In genomic region chr20:37915434-37915787, GRCh38 we compare ENCODE assay signal across 16 cellular contexts. TPM values are rescaled to one million over a fixed set of nuclear protein-coding genes. Genes with fewer than 3 reads are reported as not detected.
A peak's percentile ranks its signal among the peaks of the same experiment; 100 is the strongest.
DNase-seq lines count a peak whose midpoint lies in the region; ATAC-seq and TF ChIP-seq lines count a peak whose summit lies in the region.
"Had no signal": no experiment of that assay in that cellular context is flagged by ENCODE, and none has a peak within 500 bp of the region (broad histone marks: within the 10 kb centered on the region; RNA-seq: fewer than 3 reads in every experiment).

No MANE protein-coding gene starts in this region.

- peaks cover 9% of the 10 kb centered on the region for H3K79me1 ChIP-seq in trophoblast cell (ENCODE audit: low read length)

- no peak overlapping the region for H3K4ac ChIP-seq in trophoblast cell (ENCODE audit: low read depth, low read length)

- intact Hi-C loops in left lung (cut with DNase I), result loop anchor here in 1 of 2 donors (10.0 kb wide), 1 partner anchor 59 kb away; no protein-coding TSS in a partner anchor

- peak overlapping the region; percentile 23 for H2BK12ac ChIP-seq in trophoblast cell (ENCODE audit: low read length)

- H3K27ac ChIP-seq in GM23338 (ENCODE audit: low read depth), result no peak overlapping the region; the same call in 1 of the 2 replicates
- no peak overlapping the region for H3K27ac ChIP-seq in hepatocyte
- H3K27ac ChIP-seq in trophoblast cell (ENCODE audit: low read depth, low read length), result peak overlapping the region; percentile 28
- H3K27ac ChIP-seq in left lung, result no peak overlapping the region
- H3K27ac ChIP-seq: coronary artery, epithelial cell of prostate, SJSA1 had no signal

- no peak overlapping the region for H3K23ac ChIP-seq in trophoblast cell (ENCODE audit: low read length)

- no peaks in the 10 kb centered on the region for H3K79me2 ChIP-seq in GM23338 (replicated peaks; ENCODE audit: insufficient read depth)
- no peaks in the 10 kb centered on the region for H3K79me2 ChIP-seq in hepatocyte
- H3K79me2 ChIP-seq in trophoblast cell (ENCODE audit: control insufficient read depth, insufficient read depth, low read length, poor library complexity), result no peaks in the 10 kb centered on the region

- H3K4me1 Mint-ChIP-seq in GM23338, result peaks cover 63% of the 10 kb centered on the region

- peak overlapping the region; percentile 68 for H3K4me3 ChIP-seq in GM23338
- H3K4me3 ChIP-seq in NT2/D1 (ENCODE audit: insufficient read length, low read depth), result peak overlapping the region; percentile 40
- H3K4me3 ChIP-seq in hepatocyte, result no peak overlapping the region
- no peak overlapping the region for H3K4me3 ChIP-seq in trophoblast cell (ENCODE audit: low read depth, low read length)
- no peak overlapping the region for H3K4me3 ChIP-seq in left lung
- H3K4me3 ChIP-seq: lung, SJSA1 had no signal

- TF ChIP-seq CTCF in GM23338 (conservative IDR thresholded peaks at IDR 0.05; ENCODE audit: low read depth in 2 of 2) (no peak), hepatocyte (IDR thresholded peaks at IDR 0.05; ENCODE audit: poor library complexity) (no peak), left lung (IDR thresholded peaks at IDR 0.05) (no peak)

- peak overlapping the region; percentile 27 for H2BK120ac ChIP-seq in trophoblast cell (ENCODE audit: insufficient read depth, low read length, poor library complexity)

- peak; percentile 60 for DNase-seq in GM23338 (ENCODE audit: low spot score)
- DNase-seq in NT2/D1 (ENCODE audit: low read depth, low spot score), result no peak
- no peak for DNase-seq in hepatocyte (ENCODE audit: low spot score)
- DNase-seq in trophoblast cell, result no peak
- no peak for DNase-seq in left lung
- no peak for DNase-seq in HEK293T (ENCODE audit: extremely low spot score)
- DNase-seq: aorta, IMR-90, MM.1S had no signal

- H3K27me3 Mint-ChIP-seq in GM23338 (ENCODE audit: insufficient read depth, low read depth, poor library complexity), result peaks cover 14% of the 10 kb centered on the region

- H3K18ac ChIP-seq in trophoblast cell (ENCODE audit: low read length), result no peak overlapping the region

- no peak overlapping the region for H3K14ac ChIP-seq in trophoblast cell (ENCODE audit: low read length)

- H3K27me3 ChIP-seq in GM23338 (ENCODE audit: insufficient read depth), result peaks cover 14% of the 10 kb centered on the region; the same call in 1 of the 2 replicates
- H3K27me3 ChIP-seq in NT2/D1 (ENCODE audit: insufficient read depth, insufficient read length), result peaks cover 56% of the 10 kb centered on the region
- H3K27me3 ChIP-seq in hepatocyte, result peaks cover 37% of the 10 kb centered on the region
- no peaks in the 10 kb centered on the region for H3K27me3 ChIP-seq in trophoblast cell (ENCODE audit: insufficient read depth, low read length)
- H3K27me3 ChIP-seq in left lung, result peaks cover 0 to 99% of the 10 kb centered on the region in 2 donors

- H3K36me3 ChIP-seq in GM23338 (ENCODE audit: insufficient read depth) (no peaks in the 10 kb centered on the region), NT2/D1 (ENCODE audit: insufficient read depth, insufficient read length, low read length) (no peaks in the 10 kb centered on the region), hepatocyte (replicated peaks; ENCODE audit: insufficient read depth, low read depth) (no peaks in the 10 kb centered on the region), trophoblast cell (ENCODE audit: control insufficient read depth in 1 of 2, insufficient read depth in 2 of 2, low read length in 2 of 2) (no peaks in the 10 kb centered on the region), left lung (no peaks in the 10 kb centered on the region)
- H3K36me3 ChIP-seq: SJSA1 had no signal

- peak overlapping the region; percentile 52 for H4K8ac ChIP-seq in trophoblast cell (ENCODE audit: low read depth, low read length)

- H2BK5ac ChIP-seq in trophoblast cell (ENCODE audit: low read depth, low read length, poor library complexity), result peak overlapping the region; percentile 8

- H3F3A ChIP-seq in GM23338 (replicated peaks; ENCODE audit: low read depth), result peaks cover 10% of the 10 kb centered on the region; the same call in 1 of the 2 replicates

- H3K9ac ChIP-seq in NT2/D1 (ENCODE audit: insufficient read length, low read depth) (peak overlapping the region; percentile 77), trophoblast cell (ENCODE audit: low read length) (no peak overlapping the region)

- peak overlapping the region; percentile 54 for H4K91ac ChIP-seq in trophoblast cell (ENCODE audit: low read depth, low read length)

- no peak overlapping the region for H3K27ac Mint-ChIP-seq in GM23338

- H3K9me3 Mint-ChIP-seq in GM23338, result no peaks in the 10 kb centered on the region
- H3K9me3 Mint-ChIP-seq: natural killer cell treated with Interleukin-12 subunit alpha and Interleukin-12 subunit beta and Interleukin-15 and Interleukin-18, amount 100 ng/mL, for 72 hours had no signal

- H2AFZ ChIP-seq in GM23338 (peak overlapping the region; percentile 98), hepatocyte (peak overlapping the region; percentile 78), trophoblast cell (ENCODE audit: insufficient read depth, low read length, poor library complexity) (peak overlapping the region; percentile 12)

- H3K36me3 Mint-ChIP-seq in GM23338 (ENCODE audit: low read depth), result no peaks in the 10 kb centered on the region
- H3K36me3 Mint-ChIP-seq: natural killer cell treated with Interleukin-12 subunit alpha and Interleukin-12 subunit beta and Interleukin-15 and Interleukin-18, amount 100 ng/mL, for 72 hours had no signal

- H3K4me3 Mint-ChIP-seq in GM23338, result peak overlapping the region; percentile 79; the same call in 2 of the 3 replicates

- H2AK5ac ChIP-seq in trophoblast cell (ENCODE audit: low read length), result no peak overlapping the region

- H3K9me3 ChIP-seq in NT2/D1 (ENCODE audit: insufficient read depth, low read length) (no peaks in the 10 kb centered on the region), hepatocyte (ENCODE audit: low read depth) (no peaks in the 10 kb centered on the region), trophoblast cell (ENCODE audit: insufficient read depth, low read depth, low read length) (no peaks in the 10 kb centered on the region), left lung (no peaks in the 10 kb centered on the region)
- H3K9me3 ChIP-seq: SJSA1 had no signal

- POLR2A ChIA-PET in HEK293T (lab: Yijun Ruan, JAX), result interaction anchor here (0.9 to 1.0 kb wide), 2 partner anchors 9 to 15 kb away, joined by 3 to 4 read pairs; no protein-coding TSS in a partner anchor

- H3K4me2 ChIP-seq in GM23338 (peak overlapping the region; percentile 88), hepatocyte (peak overlapping the region; percentile 84), trophoblast cell (ENCODE audit: low read length) (peak overlapping the region; percentile 61)

- H3K9me2 ChIP-seq in GM23338 (ENCODE audit: insufficient read depth) (no peaks in the 10 kb centered on the region), hepatocyte (replicated peaks; ENCODE audit: insufficient read depth) (no peaks in the 10 kb centered on the region)

- ATAC-seq in GM23338 (peak; percentile 5), HG03045 (IDR thresholded peaks at IDR 0.05; ENCODE audit: unreplicated experiment) (no peak), left lung (no peak)

- H3K4me1 ChIP-seq in GM23338 (ENCODE audit: insufficient read depth) (peaks cover 47% of the 10 kb centered on the region), NT2/D1 (ENCODE audit: insufficient read depth, insufficient read length) (peaks cover 32% of the 10 kb centered on the region), hepatocyte (ENCODE audit: insufficient read depth) (peaks cover 22% of the 10 kb centered on the region), trophoblast cell (ENCODE audit: control insufficient read depth in 1 of 2, insufficient read depth in 2 of 2, low read length in 2 of 2) (peaks cover 13 to 16% of the 10 kb centered on the region in 2 experiments), left lung (peaks cover 8 to 9% of the 10 kb centered on the region in 2 donors)

- H4K20me1 ChIP-seq in GM23338 (replicated peaks; ENCODE audit: insufficient read depth) (no peaks in the 10 kb centered on the region), hepatocyte (ENCODE audit: insufficient read depth, poor library complexity, severe bottlenecking) (no peaks in the 10 kb centered on the region)

- 60% methylated on average over 9 of the region's 10 CpGs for WGBS in hepatocyte (ENCODE audit: low lambda C conversion rate, missing lambda C conversion rate)
- WGBS in trophoblast cell (ENCODE audit: extremely low coverage, insufficient coverage, insufficient read length), result no CpG with 5 or more reads among the region's 10 CpGs

- no peak overlapping the region for H4K12ac ChIP-seq in trophoblast cell (ENCODE audit: low read depth, low read length)

- CTCF ChIA-PET in HEK293T (lab: Yijun Ruan, JAX), result interaction anchor here (1.0 kb wide), 1 partner anchor 78 kb away, joined by 3 read pairs; no protein-coding TSS in a partner anchor

TF ChIP-seq in HEK293T, 16 proteins besides CTCF, POLR2A, EP300 and RAD21:
- TF ChIP-seq ZNF384 (IDR thresholded peaks at IDR 0.05) (no peak), FOXA1 (IDR thresholded peaks at IDR 0.05) (no peak), FOXM1 (IDR thresholded peaks at IDR 0.05; ENCODE audit: borderline replicate concordance) (no peak), HDGF (IDR thresholded peaks at IDR 0.05; ENCODE audit: borderline replicate concordance) (no peak)
TF ChIP-seq in HEK293T: peak in this region for 0.

RNA-seq across cellular contexts. Expression of gene VSTM2L, which starts 12.5 kb away (rescaled TPM):
- 0.43 and 1.9 TPM in 2 replicates for total RNA-seq in GM23338 (2014; rRNA removed; shearing (Covaris generic))
- 0.54 and 0.60 TPM in 2 replicates for polyA plus RNA-seq in GM23338 (2016; fragmentation: Nextera tagmentation; extraction: Ambion mirVana)
- 3.6 and 3.7 TPM in 2 replicates for total RNA-seq in hepatocyte
- 2.5 and 3.0 TPM in 2 replicates for polyA plus RNA-seq in hepatocyte
- 6.7 and 7.5 TPM in 2 replicates for polyA plus RNA-seq in trophoblast cell (2013)
- total RNA-seq in left lung, result 10 to 100 TPM; 30.1 to 31.9 TPM
- total RNA-seq: NCI-H460 had no signal
- polyA plus RNA-seq: aorta had no signal

Comparison
In these comparisons a context has a peak if more than half of its experiments do, and no peak if none do; other contexts are left out.
1. H2AFZ ChIP-seq: peak in every context shown above with its lines; median percentile 98 in GM23338; 78 in hepatocyte; 12 in trophoblast cell.
2. H3K4me3 ChIP-seq: peak in GM23338 (single experiment) and NT2/D1 (single experiment); none in hepatocyte (single experiment), trophoblast cell (single experiment) and left lung (0 of 2).
3. Peak in every context shown above with its lines, with median percentiles within 50 percentile points of each other: H3K4me2 ChIP-seq.